Comparison of ENCODE assay signal across 26 cellular contexts in the genomic region with DNA sequence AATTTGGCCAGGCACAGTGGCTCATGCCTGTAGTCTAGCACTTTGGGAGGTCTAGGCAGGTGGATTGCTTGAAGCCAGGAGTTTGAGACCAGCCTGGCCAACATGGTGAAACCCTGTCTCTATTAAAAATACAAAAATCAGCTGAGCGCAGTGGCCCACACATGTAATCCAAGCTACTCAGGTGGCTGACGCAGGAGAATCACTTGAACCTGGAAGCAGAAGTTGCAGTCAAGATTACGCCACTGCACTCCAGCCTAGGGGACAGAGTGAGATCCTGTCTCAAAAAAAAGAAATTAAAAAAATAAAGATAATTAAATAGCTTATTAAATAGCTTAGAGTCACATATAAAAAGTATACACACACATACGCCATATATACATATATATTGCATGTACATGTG.
"Had no signal": no experiment of that assay in that cellular context is flagged by ENCODE, and none has a peak within 500 bp of the region (broad histone marks: within the 10 kb centered on the region; RNA-seq: fewer than 3 reads in every experiment).

No MANE protein-coding gene starts in this region.

- H3K4me3 ChIP-seq: neural progenitor cell, ovary, psoas muscle, right lobe of liver, sigmoid colon, suprapubic skin, testis, tibial artery, upper lobe of left lung, vagina had no signal

- H3K36me3 ChIP-seq: neural progenitor cell, ovary, right lobe of liver, sigmoid colon, suprapubic skin, tibial artery, upper lobe of left lung, vagina had no signal

- H3K27me3 ChIP-seq: ovary, right lobe of liver, sigmoid colon, suprapubic skin, testis, tibial artery, upper lobe of left lung, vagina had no signal

- H3K4me1 ChIP-seq: neural progenitor cell, parathyroid adenoma, testis, vagina had no signal

- DNase-seq: naive thymus-derived CD4-positive, alpha-beta T cell; natural killer cell; occipital lobe; ovary; posterior cingulate gyrus; psoas muscle; right cardiac atrium; right lobe of liver; sigmoid colon; stimulated activated CD4-positive, alpha-beta T cell treated with anti-CD3 and anti-CD28 coated beads, Interleukin-1b, Interleukin-23, amount 100 ng/mL, for 48 hours; stimulated activated CD4-positive, alpha-beta T cell treated with anti-CD3 and anti-CD28 coated beads, Interleukin-4, amount 100 ng/mL, for 1 hour; stimulated activated CD4-positive, alpha-beta T cell treated with anti-CD3 and anti-CD28 coated beads, Interleukin-4, amount 100 ng/mL, for 4 hours; stimulated activated CD8-positive, alpha-beta memory T cell treated with anti-CD3 and anti-CD28 coated beads, Interleukin-4, amount 100 ng/mL, for 48 hours; stimulated activated naive CD4-positive, alpha-beta T cell; stimulated activated naive CD8-positive, alpha-beta T cell treated with anti-CD3 and anti-CD28 coated beads, Interleukin-15, amount 100 ng/mL, for 72 hours; stimulated activated naive CD8-positive, alpha-beta T cell treated with anti-CD3 and anti-CD28 coated beads, Interleukin-15, Interleukin-2, amounts not matched to agents 100 U/mL and 50 U/mL, for 24 hours; substantia nigra; testis; tibial artery; trophoblast cell had no signal

- H3K27ac ChIP-seq: neural progenitor cell, ovary, parathyroid adenoma, psoas muscle, right lobe of liver, sigmoid colon, suprapubic skin, testis, tibial artery, vagina had no signal

- H3K9me3 ChIP-seq: ovary, psoas muscle, right lobe of liver, sigmoid colon, suprapubic skin, testis, tibial artery, upper lobe of left lung, vagina had no signal

- ATAC-seq: naive thymus-derived CD4-positive, alpha-beta T cell; natural killer cell; psoas muscle; right cardiac atrium; right lobe of liver; stimulated activated memory B cell treated with anti-CD40 and anti-IgM and Interleukin-4, amounts not matched to agents 10 μg/mL and 1 μg/mL and 100 μg/mL, for 72 hours; stimulated activated naive CD8-positive, alpha-beta T cell treated with anti-CD3 and anti-CD28 coated beads, Interleukin-15, amount 100 ng/mL, for 72 hours; stimulated activated naive CD8-positive, alpha-beta T cell treated with anti-CD3 and anti-CD28 coated beads, Interleukin-15, Interleukin-2, amounts not matched to agents 100 U/mL and 50 U/mL, for 24 hours had no signal
